ENCODE assay signal across 1 cellular context in the genomic region with DNA sequence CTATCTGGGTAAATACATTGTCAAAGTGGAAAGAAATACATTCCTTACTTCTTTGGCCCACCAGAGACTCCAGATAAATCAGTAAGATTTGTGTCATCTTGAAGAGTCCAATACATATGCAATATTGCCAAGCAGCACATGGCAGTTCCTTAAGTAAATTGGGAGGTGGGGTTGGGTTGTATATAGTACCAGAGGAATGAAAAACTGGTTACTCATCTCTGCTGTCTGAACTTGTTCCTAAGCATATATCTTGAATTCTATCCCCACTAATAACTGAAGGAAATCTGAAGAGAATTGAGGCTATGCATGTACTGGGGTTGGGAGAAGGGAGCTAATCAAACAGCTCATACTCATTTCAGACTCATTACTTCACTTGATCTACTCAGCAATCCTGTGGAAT.
TF ChIP-seq lines count a peak whose summit lies in the region.

No MANE protein-coding gene starts in this region.

TF ChIP-seq in K562, 482 proteins besides CTCF, POLR2A, EP300 and RAD21:
- TF ChIP-seq ZFX (CRISPR knock-in tag; IDR thresholded peaks at IDR 0.05) (no peak), TCF7 (IDR thresholded peaks at IDR 0.05; ENCODE audit: borderline replicate concordance) (no peak), DIDO1 (tag; IDR thresholded peaks at IDR 0.05; ENCODE audit: low read depth) (no peak), ZNF644 (tag; IDR thresholded peaks at IDR 0.05; ENCODE audit: low read depth) (no peak), RFX7 (CRISPR knock-in tag; IDR thresholded peaks at IDR 0.05) (no peak), CCAR2 (IDR thresholded peaks at IDR 0.05; ENCODE audit: low read depth, low read length) (no peak), TAF1 (IDR thresholded peaks at IDR 0.05; ENCODE audit: control insufficient read depth, extremely low read depth, insufficient read depth, low read length, severe bottlenecking) (no peak), SRSF1 (IDR thresholded peaks at IDR 0.05; ENCODE audit: low read depth, low read length) (no peak), HDGF (IDR thresholded peaks at IDR 0.05) (no peak), GATAD2B (IDR thresholded peaks at IDR 0.05; ENCODE audit: borderline replicate concordance) (no peak), FOXK2 (conservative IDR thresholded peaks at IDR 0.05 in 1 of 2, IDR thresholded peaks at IDR 0.05 in 1 of 2; ENCODE audit: low read depth in 2 of 2) (no peak), GABPB1 (CRISPR knock-in tag; IDR thresholded peaks at IDR 0.05) (no peak), MEF2A (IDR thresholded peaks at IDR 0.05; ENCODE audit: control insufficient read depth, low read depth, low read length) (no peak)
- TF ChIP-seq, protein P1, sequence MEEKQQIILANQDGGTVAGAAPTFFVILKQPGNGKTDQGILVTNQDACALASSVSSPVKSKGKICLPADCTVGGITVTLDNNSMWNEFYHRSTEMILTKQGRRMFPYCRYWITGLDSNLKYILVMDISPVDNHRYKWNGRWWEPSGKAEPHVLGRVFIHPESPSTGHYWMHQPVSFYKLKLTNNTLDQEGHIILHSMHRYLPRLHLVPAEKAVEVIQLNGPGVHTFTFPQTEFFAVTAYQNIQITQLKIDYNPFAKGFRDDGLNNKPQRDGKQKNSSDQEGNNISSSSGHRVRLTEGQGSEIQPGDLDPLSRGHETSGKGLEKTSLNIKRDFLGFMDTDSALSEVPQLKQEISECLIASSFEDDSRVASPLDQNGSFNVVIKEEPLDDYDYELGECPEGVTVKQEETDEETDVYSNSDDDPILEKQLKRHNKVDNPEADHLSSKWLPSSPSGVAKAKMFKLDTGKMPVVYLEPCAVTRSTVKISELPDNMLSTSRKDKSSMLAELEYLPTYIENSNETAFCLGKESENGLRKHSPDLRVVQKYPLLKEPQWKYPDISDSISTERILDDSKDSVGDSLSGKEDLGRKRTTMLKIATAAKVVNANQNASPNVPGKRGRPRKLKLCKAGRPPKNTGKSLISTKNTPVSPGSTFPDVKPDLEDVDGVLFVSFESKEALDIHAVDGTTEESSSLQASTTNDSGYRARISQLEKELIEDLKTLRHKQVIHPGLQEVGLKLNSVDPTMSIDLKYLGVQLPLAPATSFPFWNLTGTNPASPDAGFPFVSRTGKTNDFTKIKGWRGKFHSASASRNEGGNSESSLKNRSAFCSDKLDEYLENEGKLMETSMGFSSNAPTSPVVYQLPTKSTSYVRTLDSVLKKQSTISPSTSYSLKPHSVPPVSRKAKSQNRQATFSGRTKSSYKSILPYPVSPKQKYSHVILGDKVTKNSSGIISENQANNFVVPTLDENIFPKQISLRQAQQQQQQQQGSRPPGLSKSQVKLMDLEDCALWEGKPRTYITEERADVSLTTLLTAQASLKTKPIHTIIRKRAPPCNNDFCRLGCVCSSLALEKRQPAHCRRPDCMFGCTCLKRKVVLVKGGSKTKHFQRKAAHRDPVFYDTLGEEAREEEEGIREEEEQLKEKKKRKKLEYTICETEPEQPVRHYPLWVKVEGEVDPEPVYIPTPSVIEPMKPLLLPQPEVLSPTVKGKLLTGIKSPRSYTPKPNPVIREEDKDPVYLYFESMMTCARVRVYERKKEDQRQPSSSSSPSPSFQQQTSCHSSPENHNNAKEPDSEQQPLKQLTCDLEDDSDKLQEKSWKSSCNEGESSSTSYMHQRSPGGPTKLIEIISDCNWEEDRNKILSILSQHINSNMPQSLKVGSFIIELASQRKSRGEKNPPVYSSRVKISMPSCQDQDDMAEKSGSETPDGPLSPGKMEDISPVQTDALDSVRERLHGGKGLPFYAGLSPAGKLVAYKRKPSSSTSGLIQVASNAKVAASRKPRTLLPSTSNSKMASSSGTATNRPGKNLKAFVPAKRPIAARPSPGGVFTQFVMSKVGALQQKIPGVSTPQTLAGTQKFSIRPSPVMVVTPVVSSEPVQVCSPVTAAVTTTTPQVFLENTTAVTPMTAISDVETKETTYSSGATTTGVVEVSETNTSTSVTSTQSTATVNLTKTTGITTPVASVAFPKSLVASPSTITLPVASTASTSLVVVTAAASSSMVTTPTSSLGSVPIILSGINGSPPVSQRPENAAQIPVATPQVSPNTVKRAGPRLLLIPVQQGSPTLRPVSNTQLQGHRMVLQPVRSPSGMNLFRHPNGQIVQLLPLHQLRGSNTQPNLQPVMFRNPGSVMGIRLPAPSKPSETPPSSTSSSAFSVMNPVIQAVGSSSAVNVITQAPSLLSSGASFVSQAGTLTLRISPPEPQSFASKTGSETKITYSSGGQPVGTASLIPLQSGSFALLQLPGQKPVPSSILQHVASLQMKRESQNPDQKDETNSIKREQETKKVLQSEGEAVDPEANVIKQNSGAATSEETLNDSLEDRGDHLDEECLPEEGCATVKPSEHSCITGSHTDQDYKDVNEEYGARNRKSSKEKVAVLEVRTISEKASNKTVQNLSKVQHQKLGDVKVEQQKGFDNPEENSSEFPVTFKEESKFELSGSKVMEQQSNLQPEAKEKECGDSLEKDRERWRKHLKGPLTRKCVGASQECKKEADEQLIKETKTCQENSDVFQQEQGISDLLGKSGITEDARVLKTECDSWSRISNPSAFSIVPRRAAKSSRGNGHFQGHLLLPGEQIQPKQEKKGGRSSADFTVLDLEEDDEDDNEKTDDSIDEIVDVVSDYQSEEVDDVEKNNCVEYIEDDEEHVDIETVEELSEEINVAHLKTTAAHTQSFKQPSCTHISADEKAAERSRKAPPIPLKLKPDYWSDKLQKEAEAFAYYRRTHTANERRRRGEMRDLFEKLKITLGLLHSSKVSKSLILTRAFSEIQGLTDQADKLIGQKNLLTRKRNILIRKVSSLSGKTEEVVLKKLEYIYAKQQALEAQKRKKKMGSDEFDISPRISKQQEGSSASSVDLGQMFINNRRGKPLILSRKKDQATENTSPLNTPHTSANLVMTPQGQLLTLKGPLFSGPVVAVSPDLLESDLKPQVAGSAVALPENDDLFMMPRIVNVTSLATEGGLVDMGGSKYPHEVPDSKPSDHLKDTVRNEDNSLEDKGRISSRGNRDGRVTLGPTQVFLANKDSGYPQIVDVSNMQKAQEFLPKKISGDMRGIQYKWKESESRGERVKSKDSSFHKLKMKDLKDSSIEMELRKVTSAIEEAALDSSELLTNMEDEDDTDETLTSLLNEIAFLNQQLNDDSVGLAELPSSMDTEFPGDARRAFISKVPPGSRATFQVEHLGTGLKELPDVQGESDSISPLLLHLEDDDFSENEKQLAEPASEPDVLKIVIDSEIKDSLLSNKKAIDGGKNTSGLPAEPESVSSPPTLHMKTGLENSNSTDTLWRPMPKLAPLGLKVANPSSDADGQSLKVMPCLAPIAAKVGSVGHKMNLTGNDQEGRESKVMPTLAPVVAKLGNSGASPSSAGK (IDR thresholded peaks at IDR 0.05), result no peak
- TF ChIP-seq, protein P2, sequence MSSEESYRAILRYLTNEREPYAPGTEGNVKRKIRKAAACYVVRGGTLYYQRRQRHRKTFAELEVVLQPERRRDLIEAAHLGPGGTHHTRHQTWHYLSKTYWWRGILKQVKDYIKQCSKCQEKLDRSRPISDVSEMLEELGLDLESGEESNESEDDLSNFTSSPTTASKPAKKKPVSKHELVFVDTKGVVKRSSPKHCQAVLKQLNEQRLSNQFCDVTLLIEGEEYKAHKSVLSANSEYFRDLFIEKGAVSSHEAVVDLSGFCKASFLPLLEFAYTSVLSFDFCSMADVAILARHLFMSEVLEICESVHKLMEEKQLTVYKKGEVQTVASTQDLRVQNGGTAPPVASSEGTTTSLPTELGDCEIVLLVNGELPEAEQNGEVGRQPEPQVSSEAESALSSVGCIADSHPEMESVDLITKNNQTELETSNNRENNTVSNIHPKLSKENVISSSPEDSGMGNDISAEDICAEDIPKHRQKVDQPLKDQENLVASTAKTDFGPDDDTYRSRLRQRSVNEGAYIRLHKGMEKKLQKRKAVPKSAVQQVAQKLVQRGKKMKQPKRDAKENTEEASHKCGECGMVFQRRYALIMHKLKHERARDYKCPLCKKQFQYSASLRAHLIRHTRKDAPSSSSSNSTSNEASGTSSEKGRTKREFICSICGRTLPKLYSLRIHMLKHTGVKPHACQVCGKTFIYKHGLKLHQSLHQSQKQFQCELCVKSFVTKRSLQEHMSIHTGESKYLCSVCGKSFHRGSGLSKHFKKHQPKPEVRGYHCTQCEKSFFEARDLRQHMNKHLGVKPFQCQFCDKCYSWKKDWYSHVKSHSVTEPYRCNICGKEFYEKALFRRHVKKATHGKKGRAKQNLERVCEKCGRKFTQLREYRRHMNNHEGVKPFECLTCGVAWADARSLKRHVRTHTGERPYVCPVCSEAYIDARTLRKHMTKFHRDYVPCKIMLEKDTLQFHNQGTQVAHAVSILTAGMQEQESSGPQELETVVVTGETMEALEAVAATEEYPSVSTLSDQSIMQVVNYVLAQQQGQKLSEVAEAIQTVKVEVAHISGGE (CRISPR knock-in tag; IDR thresholded peaks at IDR 0.05), result no peak
- TF ChIP-seq, protein P3, sequence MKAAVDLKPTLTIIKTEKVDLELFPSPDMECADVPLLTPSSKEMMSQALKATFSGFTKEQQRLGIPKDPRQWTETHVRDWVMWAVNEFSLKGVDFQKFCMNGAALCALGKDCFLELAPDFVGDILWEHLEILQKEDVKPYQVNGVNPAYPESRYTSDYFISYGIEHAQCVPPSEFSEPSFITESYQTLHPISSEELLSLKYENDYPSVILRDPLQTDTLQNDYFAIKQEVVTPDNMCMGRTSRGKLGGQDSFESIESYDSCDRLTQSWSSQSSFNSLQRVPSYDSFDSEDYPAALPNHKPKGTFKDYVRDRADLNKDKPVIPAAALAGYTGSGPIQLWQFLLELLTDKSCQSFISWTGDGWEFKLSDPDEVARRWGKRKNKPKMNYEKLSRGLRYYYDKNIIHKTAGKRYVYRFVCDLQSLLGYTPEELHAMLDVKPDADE (conservative IDR thresholded peaks at IDR 0.05; ENCODE audit: control insufficient read depth, low read depth, low read length), result no peak
- TF ChIP-seq, protein P4, sequence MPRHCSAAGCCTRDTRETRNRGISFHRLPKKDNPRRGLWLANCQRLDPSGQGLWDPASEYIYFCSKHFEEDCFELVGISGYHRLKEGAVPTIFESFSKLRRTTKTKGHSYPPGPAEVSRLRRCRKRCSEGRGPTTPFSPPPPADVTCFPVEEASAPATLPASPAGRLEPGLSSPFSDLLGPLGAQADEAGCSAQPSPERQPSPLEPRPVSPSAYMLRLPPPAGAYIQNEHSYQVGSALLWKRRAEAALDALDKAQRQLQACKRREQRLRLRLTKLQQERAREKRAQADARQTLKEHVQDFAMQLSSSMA (CRISPR knock-in tag; IDR thresholded peaks at IDR 0.05), result no peak
